In the genomic region with DNA sequence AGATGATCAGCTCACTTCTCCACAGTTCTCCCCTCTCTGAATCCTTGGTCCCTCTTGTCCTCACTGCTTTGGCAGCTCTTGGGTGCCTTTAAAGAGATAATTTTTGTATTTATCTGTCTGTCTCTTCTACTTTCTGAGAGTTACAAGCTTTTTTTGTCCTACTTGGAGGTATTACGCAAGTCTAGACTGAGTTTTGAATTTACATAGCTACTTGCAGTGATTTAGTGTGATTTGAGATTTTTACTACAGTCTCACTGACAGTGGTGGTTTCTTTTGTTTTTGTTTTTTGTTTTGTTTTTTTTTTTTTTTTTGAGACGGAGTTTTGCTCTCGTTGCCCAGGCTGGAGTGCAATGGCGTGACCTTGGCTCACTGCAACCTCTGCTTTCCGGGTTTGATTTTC, we compare ENCODE assay signal across 13 cellular contexts. TPM values are rescaled to one million over a fixed set of nuclear protein-coding genes. Genes with fewer than 3 reads are reported as not detected.
DNase-seq lines count a peak whose midpoint lies in the region; TF ChIP-seq lines count a peak whose summit lies in the region.
"Had no signal": no experiment of that assay in that cellular context is flagged by ENCODE, and none has a peak within 500 bp of the region (broad histone marks: within the 10 kb centered on the region; RNA-seq: fewer than 3 reads in every experiment).

No MANE protein-coding gene starts in this region.

- no peak overlapping the region for H3K27ac ChIP-seq in OCI-LY7 (ENCODE audit: low read depth, low read length, poor library complexity, severe bottlenecking)

- peaks cover 99% of the 10 kb centered on the region for H3K79me2 ChIP-seq in OCI-LY7 (ENCODE audit: insufficient read depth, low read depth, low read length)

- TF ChIP-seq CTCF in CD14-positive monocyte (IDR thresholded peaks at IDR 0.05) (no peak), choroid plexus epithelial cell (conservative IDR thresholded peaks at IDR 0.05; ENCODE audit: low read depth, low read length) (no peak), mesothelial cell of epicardium (IDR thresholded peaks at IDR 0.05; ENCODE audit: unreplicated experiment) (no peak), OCI-LY7 (conservative IDR thresholded peaks at IDR 0.05; ENCODE audit: low read length) (no peak)

- H3K9me3 ChIP-seq in OCI-LY7 (ENCODE audit: low read length): peaks cover 6% of the 10 kb centered on the region; the same call in 1 of the 2 replicates

- H3K4me1 ChIP-seq in OCI-LY7 (ENCODE audit: insufficient read depth, low read length, poor library complexity, severe bottlenecking): peaks cover 14% of the 10 kb centered on the region

- H3K36me3 Mint-ChIP-seq in CD14-positive monocyte (no peaks in the 10 kb centered on the region), mesothelial cell of epicardium (peaks cover 8% of the 10 kb centered on the region)

- no peaks in the 10 kb centered on the region for H3K9me2 ChIP-seq in OCI-LY7 (ENCODE audit: insufficient read depth, low read length)

- H3K4me1 Mint-ChIP-seq in CD14-positive monocyte: peaks cover 62% of the 10 kb centered on the region
- peaks cover 51% of the 10 kb centered on the region for H3K4me1 Mint-ChIP-seq in mesothelial cell of epicardium

- intact Hi-C loops in CD14-positive monocyte (cut with micrococcal nuclease) (no loop called here), OCI-LY7 (cut with micrococcal nuclease; ENCODE audit: unreplicated experiment) (no loop called here)

- POLR2A ChIA-PET in OCI-LY7 (lab: Charles Lee): interaction anchor here (0.7 to 1.3 kb wide), 2 partner anchors 18 to 462 kb away, joined by 3 to 5 read pairs; no protein-coding TSS in a partner anchor

- CTCF ChIA-PET in OCI-LY7 (lab: Charles Lee; ENCODE audit: unreplicated experiment): no interaction called here

- H3K36me3 ChIP-seq in OCI-LY7 (ENCODE audit: insufficient read depth, low read length): peaks cover 13% of the 10 kb centered on the region

- BruUV-seq in OCI-LY7 (replicated peaks; lab: Mats Ljungman, UMichigan): no TSS peak

- H3K9me3 Mint-ChIP-seq in CD14-positive monocyte (no peaks in the 10 kb centered on the region), mesothelial cell of epicardium (peaks cover 4% of the 10 kb centered on the region)
- H3K9me3 Mint-ChIP-seq: activated CD4-positive, alpha-beta T cell treated with anti-CD3 and anti-CD28 coated beads, Interleukin-2, amount 10 ng/mL, durations not matched to agents 24 days and 14 days had no signal

- no peak overlapping the region for H3K4me2 ChIP-seq in OCI-LY7 (ENCODE audit: low read length)

- no peak overlapping the region for H2AFZ ChIP-seq in OCI-LY7 (ENCODE audit: low read length)

- H3K27me3 Mint-ChIP-seq in CD14-positive monocyte (ENCODE audit: low read depth in 3 of 3): peaks cover 0 to 1% (median 0%) of the 10 kb centered on the region in 3 donors
- H3K27me3 Mint-ChIP-seq in mesothelial cell of epicardium (ENCODE audit: low read depth): no peaks in the 10 kb centered on the region
- H3K27me3 Mint-ChIP-seq: activated CD4-positive, alpha-beta T cell treated with anti-CD3 and anti-CD28 coated beads, Interleukin-2, amount 10 ng/mL, durations not matched to agents 24 days and 14 days had no signal

- peaks cover 48% of the 10 kb centered on the region for H4K20me1 ChIP-seq in OCI-LY7 (ENCODE audit: insufficient read depth, low read length)

- H3K4me3 Mint-ChIP-seq in CD14-positive monocyte (no peak overlapping the region), mesothelial cell of epicardium (no peak overlapping the region)
- H3K4me3 Mint-ChIP-seq: activated CD4-positive, alpha-beta T cell treated with anti-CD3 and anti-CD28 coated beads, Interleukin-2, amount 10 ng/mL, durations not matched to agents 24 days and 14 days had no signal

- peak overlapping the region in 4 of 7 donors; percentile 3 to 75 (median 54) for H3K27ac Mint-ChIP-seq in CD14-positive monocyte
- peak overlapping the region; percentile 54 for H3K27ac Mint-ChIP-seq in mesothelial cell of epicardium
- H3K27ac Mint-ChIP-seq: activated CD4-positive, alpha-beta T cell treated with anti-CD3 and anti-CD28 coated beads, Interleukin-2, amount 10 ng/mL, durations not matched to agents 24 days and 14 days had no signal

- H3K4me3 ChIP-seq in choroid plexus epithelial cell (ENCODE audit: low read depth, low read length): no peak overlapping the region
- H3K4me3 ChIP-seq in OCI-LY7 (ENCODE audit: low read depth, low read length, poor library complexity, severe bottlenecking): no peak overlapping the region

- no peak for DNase-seq in CD14-positive monocyte (ENCODE audit: low spot score)
- peak; percentile 12 for DNase-seq in LHCN-M2 (ENCODE audit: low read depth)
- DNase-seq in choroid plexus epithelial cell (ENCODE audit: low read depth): peak; percentile 54
- no peak for DNase-seq in mesothelial cell of epicardium (ENCODE audit: low spot score in 2 of 2, unreplicated experiment in 2 of 2)
- DNase-seq in OCI-LY7 (ENCODE audit: low spot score): no peak
- DNase-seq in mucosa of gallbladder (ENCODE audit: low spot score): no peak
- no peak for DNase-seq in DMS53 (lab: John Stamatoyannopoulos, UW)
- no peak for DNase-seq in HT-29 (ENCODE audit: low spot score)
- DNase-seq: activated CD4-positive, alpha-beta T cell treated with anti-CD3 and anti-CD28 coated beads, Interleukin-2, amount 10 ng/mL, durations not matched to agents 24 days and 14 days; activated T-cell treated with anti-CD3 and anti-CD28 coated beads, Interleukin-2, amount 50 U/mL, for 1 hour; hypothalamus; left cardiac atrium; SHP77 treated with DMSO at 0.1 percent for 48 hours had no signal

RNA-seq across cellular contexts. Expression of a gene that starts 22.1 kb away (rescaled TPM):
- polyA plus RNA-seq in CD14-positive monocyte: 1 to 10 TPM; 5.3 to 9.7 TPM
- total RNA-seq in LHCN-M2 (2014; rRNA removed) (58.5 and 59.8 TPM in 2 replicates), mesothelial cell of epicardium (61.7 to 65.5 TPM (median 63.6 TPM) in 3 replicates), OCI-LY7 (2022) (79.2 and 82.1 TPM in 2 replicates), mucosa of gallbladder (42.5 TPM)
- 28.9 TPM for polyA plus RNA-seq in LHCN-M2 (2012)
- 45.1 and 68.7 TPM in 2 replicates for total RNA-seq in OCI-LY7 (2014; rRNA removed; shearing (Covaris generic))
- total RNA-seq in HT-29 (2014; rRNA removed; shearing (Covaris generic)): 45.2 and 46.4 TPM in 2 replicates

Comparison
In these comparisons a context has a peak if more than half of its experiments do, and no peak if none do; other contexts are left out.
1. DNase-seq: peak in LHCN-M2 (single experiment) and choroid plexus epithelial cell (single experiment); none in CD14-positive monocyte (single experiment), mesothelial cell of epicardium (0 of 2), OCI-LY7 (single experiment), mucosa of gallbladder (single experiment), DMS53 (single experiment) and HT-29 (single experiment).